Comparison of ENCODE assay signal across 15 cellular contexts in genomic region chr16:18827890-18828289, GRCh38.
"Had no signal": no experiment of that assay in that cellular context is flagged by ENCODE, and none has a peak within 500 bp of the region (broad histone marks: within the 10 kb centered on the region; RNA-seq: fewer than 3 reads in every experiment).

No MANE protein-coding gene starts in this region.

- H3K27me3 ChIP-seq: adrenal gland, dorsolateral prefrontal cortex, right atrium auricular region, SJSA1, tibial artery had no signal

- H3K9me3 ChIP-seq: adrenal gland, right atrium auricular region, SJSA1, tibial artery had no signal

- DNase-seq: activated naive CD4-positive, alpha-beta T cell; adrenal gland; dorsolateral prefrontal cortex; erythroblast; islet precursor cell; stimulated activated CD4-positive, alpha-beta T cell treated with anti-CD3 and anti-CD28 coated beads, Interleukin-15, amount 100 ng/mL, for 24 hours; stimulated activated CD4-positive, alpha-beta T cell treated with anti-CD3 and anti-CD28 coated beads, Interleukin-4, amount 100 ng/mL, for 1 hour; stimulated activated naive CD4-positive, alpha-beta T cell; tibial artery had no signal

- H3K4me1 ChIP-seq: adrenal gland, right atrium auricular region, SJSA1, tibial artery had no signal

- H3K9me3 Mint-ChIP-seq: memory B cell, nephron had no signal

- H3K27me3 Mint-ChIP-seq: memory B cell, progenitor cell of endocrine pancreas had no signal

- H3K27ac Mint-ChIP-seq: memory B cell, nephron, progenitor cell of endocrine pancreas had no signal

- H3K4me3 Mint-ChIP-seq: memory B cell, nephron had no signal

- H3K4me3 ChIP-seq: adrenal gland, dorsolateral prefrontal cortex, right atrium auricular region, SJSA1, skin epidermis, tibial artery had no signal

- H3K27ac ChIP-seq: adrenal gland, dorsolateral prefrontal cortex, right atrium auricular region, SJSA1, skin epidermis, tibial artery had no signal

- H3K4me1 Mint-ChIP-seq: memory B cell, nephron had no signal
